ENCODE assay signal across 24 cellular contexts in the genomic region with DNA sequence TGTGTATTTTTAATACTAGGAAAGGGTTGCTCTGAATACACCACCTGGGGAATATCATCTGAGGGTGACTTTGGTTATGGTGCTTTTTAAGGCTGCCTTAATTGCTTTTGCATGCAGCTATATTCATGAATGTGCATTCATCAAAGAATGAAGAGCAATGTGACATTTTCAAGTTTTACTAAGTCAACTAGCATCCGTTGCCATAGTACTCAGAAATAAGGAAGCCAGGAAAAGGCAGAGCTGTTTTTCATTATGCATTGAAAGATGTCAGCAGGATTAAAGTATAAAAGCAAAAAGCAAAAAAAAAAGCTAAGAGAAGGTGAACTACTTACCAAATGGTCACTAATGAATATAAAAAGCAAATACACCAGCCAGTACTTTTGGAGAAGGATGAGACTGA.
DNase-seq lines count a peak whose midpoint lies in the region; ATAC-seq, FAIRE-seq and TF ChIP-seq lines count a peak whose summit lies in the region.
"Had no signal": no experiment of that assay in that cellular context is flagged by ENCODE, and none has a peak within 500 bp of the region (broad histone marks: within the 10 kb centered on the region; RNA-seq: fewer than 3 reads in every experiment).

No MANE protein-coding gene starts in this region.

- no peaks in the 10 kb centered on the region for H3K9me3 Mint-ChIP-seq in CD4-positive, alpha-beta T cell
- H3K9me3 Mint-ChIP-seq: CD8-positive, alpha-beta T cell had no signal

- H3K4me3 Mint-ChIP-seq in CD4-positive, alpha-beta T cell: no peak overlapping the region
- H3K4me3 Mint-ChIP-seq: CD8-positive, alpha-beta T cell; H9; T-cell had no signal

- peak; percentile 47 for TF ChIP-seq EP300 in neural cell (conservative IDR thresholded peaks at IDR 0.05; ENCODE audit: poor library complexity, severe bottlenecking)

- POLR2A ChIA-PET in CD4-positive, alpha-beta T cell (lab: Charles Lee): no interaction called here

- CTCF ChIA-PET in CD4-positive, alpha-beta T cell (lab: Charles Lee): no interaction called here

- intact Hi-C loops in CD4-positive, alpha-beta T cell (cut with DNase I, micrococcal nuclease): no loop called here

- H3K27me3 Mint-ChIP-seq in CD4-positive, alpha-beta T cell: no peaks in the 10 kb centered on the region
- H3K27me3 Mint-ChIP-seq: T-cell had no signal

- H3K27ac Mint-ChIP-seq in CD4-positive, alpha-beta T cell: no peak overlapping the region
- H3K27ac Mint-ChIP-seq: CD8-positive, alpha-beta T cell; H9; T-cell had no signal

- H2AFZ ChIP-seq in neural cell (ENCODE audit: low read depth, low read length): no peak overlapping the region

- H3K4me3 ChIP-seq in neural cell (ENCODE audit: low read length): peak overlapping the region; percentile 18
- H3K4me3 ChIP-seq in effector memory CD4-positive, alpha-beta T cell (ENCODE audit: insufficient read depth, low read depth, low read length, poor library complexity, severe bottlenecking): no peak overlapping the region
- H3K4me3 ChIP-seq: A549 had no signal

- no peaks in the 10 kb centered on the region for H3K4me1 Mint-ChIP-seq in CD4-positive, alpha-beta T cell (ENCODE audit: low read depth)
- H3K4me1 Mint-ChIP-seq: T-cell had no signal

- DNase-seq in NCI-H345 (lab: John Stamatoyannopoulos, UW) (peak; percentile 12), NCI-H345 treated with DMSO at 0.1 percent for 48 hours (lab: John Stamatoyannopoulos, UW; ENCODE audit: unreplicated experiment) (no peak), NCI-H187 treated with DMSO at 0.1 percent for 48 hours (lab: John Stamatoyannopoulos, UW) (peak; percentile 16), NCI-H2196 (lab: John Stamatoyannopoulos, UW; ENCODE audit: unreplicated experiment) (no peak)
- DNase-seq in CD4-positive, alpha-beta T cell: no peak
- no peak for DNase-seq in effector memory CD4-positive, alpha-beta T cell
- DNase-seq: C1 segment of cervical spinal cord; Caco-2; CD8-positive, alpha-beta T cell; DMS79 treated with DMSO at 0.1 percent for 48 hours; H9; KBM-7; MV-4-11; NCI-H2107; NCI-H2227 treated with DMSO at 0.1 percent for 48 hours; NCI-H510A treated with DMSO at 0.1 percent for 48 hours; NCI-H748 treated with DMSO at 0.1 percent for 48 hours; NK-92 treated with Interleukin-12 subunit alpha and Interleukin-12 subunit beta, amount 100 ng/mL, for 24 hours; PC-3; T-cell had no signal

- no peak for TF ChIP-seq CTCF in neural cell (IDR thresholded peaks at IDR 0.05; ENCODE audit: poor library complexity, severe bottlenecking)
- TF ChIP-seq CTCF in CD4-positive, alpha-beta T cell (IDR thresholded peaks at IDR 0.05): no peak

- H3K36me3 ChIP-seq in neural cell (ENCODE audit: insufficient read depth, low read length): no peaks in the 10 kb centered on the region
- no peaks in the 10 kb centered on the region for H3K36me3 ChIP-seq in effector memory CD4-positive, alpha-beta T cell (ENCODE audit: control insufficient read depth, insufficient read depth, low read length)

- H3K36me3 Mint-ChIP-seq in CD4-positive, alpha-beta T cell (ENCODE audit: low read depth): no peaks in the 10 kb centered on the region
- H3K36me3 Mint-ChIP-seq: CD8-positive, alpha-beta T cell; T-cell had no signal

- no peaks in the 10 kb centered on the region for H3K9me3 ChIP-seq in neural cell (ENCODE audit: low read length)
- no peaks in the 10 kb centered on the region for H3K9me3 ChIP-seq in CD4-positive, alpha-beta T cell (ENCODE audit: control insufficient read depth, low read length)
- H3K9me3 ChIP-seq in effector memory CD4-positive, alpha-beta T cell (ENCODE audit: control insufficient read depth, low read length): no peaks in the 10 kb centered on the region
- H3K9me3 ChIP-seq: A549, Caco-2 had no signal

- H3K9ac ChIP-seq in neural cell (ENCODE audit: low read length): no peak overlapping the region

- H3K4me1 ChIP-seq in effector memory CD4-positive, alpha-beta T cell (ENCODE audit: control insufficient read depth, insufficient read depth, low read length, poor library complexity, severe bottlenecking): no peaks in the 10 kb centered on the region
- H3K4me1 ChIP-seq: A549, Caco-2 had no signal

- no peaks in the 10 kb centered on the region for H3K9me2 ChIP-seq in neural cell (ENCODE audit: insufficient read depth, low read length)

- H3K27me3 ChIP-seq in neural cell (ENCODE audit: insufficient read depth, low read depth, low read length): no peaks in the 10 kb centered on the region
- no peaks in the 10 kb centered on the region for H3K27me3 ChIP-seq in CD4-positive, alpha-beta T cell (ENCODE audit: control insufficient read depth, insufficient read depth, low read length)
- no peaks in the 10 kb centered on the region for H3K27me3 ChIP-seq in effector memory CD4-positive, alpha-beta T cell (replicated peaks; ENCODE audit: control insufficient read depth, insufficient read depth, low read length, poor library complexity, severe bottlenecking)

- no peaks in the 10 kb centered on the region for H3F3A ChIP-seq in neural cell (ENCODE audit: insufficient read depth, low read length, poor library complexity, severe bottlenecking)

- peak overlapping the region; percentile 44 for H3K27ac ChIP-seq in neural cell (ENCODE audit: low read length)
- H3K27ac ChIP-seq in CD4-positive, alpha-beta T cell (ENCODE audit: low read depth, low read length): no peak overlapping the region
- no peak overlapping the region for H3K27ac ChIP-seq in effector memory CD4-positive, alpha-beta T cell (ENCODE audit: insufficient read depth, low read length, poor library complexity, severe bottlenecking)
- H3K27ac ChIP-seq: A549 had no signal

- no peak for ATAC-seq in CD4-positive, alpha-beta T cell (ENCODE audit: poor library complexity)
- ATAC-seq: A549; CD8-positive, alpha-beta T cell; PC-3; T-cell had no signal

- peak; percentile 14 for TF ChIP-seq RAD21 in neural cell (conservative IDR thresholded peaks at IDR 0.05)

- FAIRE-seq in endometrium (lab: Jason Lieb, UNC): peak; percentile 12
- FAIRE-seq: A549, GM18507 had no signal

- peak overlapping the region; percentile 6 for H3K4me2 ChIP-seq in neural cell (ENCODE audit: low read length)
- H3K4me2 ChIP-seq: A549 had no signal

- no peaks in the 10 kb centered on the region for H4K20me1 ChIP-seq in neural cell (ENCODE audit: insufficient read depth)

- H3K79me2 ChIP-seq in neural cell (replicated peaks; ENCODE audit: insufficient read depth, low read length): no peaks in the 10 kb centered on the region

TF ChIP-seq in neural cell, 6 proteins besides CTCF, POLR2A, EP300 and RAD21:
- TF ChIP-seq, protein P1, sequence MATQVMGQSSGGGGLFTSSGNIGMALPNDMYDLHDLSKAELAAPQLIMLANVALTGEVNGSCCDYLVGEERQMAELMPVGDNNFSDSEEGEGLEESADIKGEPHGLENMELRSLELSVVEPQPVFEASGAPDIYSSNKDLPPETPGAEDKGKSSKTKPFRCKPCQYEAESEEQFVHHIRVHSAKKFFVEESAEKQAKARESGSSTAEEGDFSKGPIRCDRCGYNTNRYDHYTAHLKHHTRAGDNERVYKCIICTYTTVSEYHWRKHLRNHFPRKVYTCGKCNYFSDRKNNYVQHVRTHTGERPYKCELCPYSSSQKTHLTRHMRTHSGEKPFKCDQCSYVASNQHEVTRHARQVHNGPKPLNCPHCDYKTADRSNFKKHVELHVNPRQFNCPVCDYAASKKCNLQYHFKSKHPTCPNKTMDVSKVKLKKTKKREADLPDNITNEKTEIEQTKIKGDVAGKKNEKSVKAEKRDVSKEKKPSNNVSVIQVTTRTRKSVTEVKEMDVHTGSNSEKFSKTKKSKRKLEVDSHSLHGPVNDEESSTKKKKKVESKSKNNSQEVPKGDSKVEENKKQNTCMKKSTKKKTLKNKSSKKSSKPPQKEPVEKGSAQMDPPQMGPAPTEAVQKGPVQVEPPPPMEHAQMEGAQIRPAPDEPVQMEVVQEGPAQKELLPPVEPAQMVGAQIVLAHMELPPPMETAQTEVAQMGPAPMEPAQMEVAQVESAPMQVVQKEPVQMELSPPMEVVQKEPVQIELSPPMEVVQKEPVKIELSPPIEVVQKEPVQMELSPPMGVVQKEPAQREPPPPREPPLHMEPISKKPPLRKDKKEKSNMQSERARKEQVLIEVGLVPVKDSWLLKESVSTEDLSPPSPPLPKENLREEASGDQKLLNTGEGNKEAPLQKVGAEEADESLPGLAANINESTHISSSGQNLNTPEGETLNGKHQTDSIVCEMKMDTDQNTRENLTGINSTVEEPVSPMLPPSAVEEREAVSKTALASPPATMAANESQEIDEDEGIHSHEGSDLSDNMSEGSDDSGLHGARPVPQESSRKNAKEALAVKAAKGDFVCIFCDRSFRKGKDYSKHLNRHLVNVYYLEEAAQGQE (IDR thresholded peaks at IDR 0.05; ENCODE audit: borderline replicate concordance): peak; percentile 38
- no peak for TF ChIP-seq EZH2 (IDR thresholded peaks at IDR 0.05; ENCODE audit: borderline replicate concordance, insufficient read depth, low read length, poor library complexity, severe bottlenecking)

Comparison
In these comparisons a context has a peak if more than half of its experiments do, and no peak if none do; other contexts are left out.
1. DNase-seq: peak in NCI-H345 (single experiment) and NCI-H187 treated with DMSO at 0.1 percent for 48 hours (single experiment); none in NCI-H345 treated with DMSO at 0.1 percent for 48 hours (single experiment), NCI-H2196 (single experiment), CD4-positive, alpha-beta T cell (0 of 10) and effector memory CD4-positive, alpha-beta T cell (0 of 3).